11 cellular contexts compared by ENCODE assay signal in genomic region chr1:9127395-9128160, GRCh38. TPM values are rescaled to one million over a fixed set of nuclear protein-coding genes. Genes with fewer than 3 reads are reported as not detected.
A peak's percentile ranks its signal among the peaks of the same experiment; 100 is the strongest.
DNase-seq lines count a peak whose midpoint lies in the region; ATAC-seq and TF ChIP-seq lines count a peak whose summit lies in the region.
"Had no signal": no experiment of that assay in that cellular context is flagged by ENCODE, and none has a peak within 500 bp of the region (broad histone marks: within the 10 kb centered on the region; RNA-seq: fewer than 3 reads in every experiment).

No MANE protein-coding gene starts in this region.

- H3K9me3 ChIP-seq in heart left ventricle (no peaks in the 10 kb centered on the region), colonic mucosa (no peaks in the 10 kb centered on the region), mucosa of stomach (ENCODE audit: control insufficient read depth, low read length) (no peaks in the 10 kb centered on the region), vagina (no peaks in the 10 kb centered on the region)

- H3K27ac ChIP-seq in heart left ventricle (peak overlapping the region; percentile 69 to 92 (median 86)), colonic mucosa (no peak overlapping the region), vagina (peak overlapping the region; percentile 97)
- H3K27ac ChIP-seq: HL-60 had no signal

- peaks cover 0 to 34% (median 17%) of the 10 kb centered on the region in 12 donors for H3K4me1 ChIP-seq in heart left ventricle
- no peaks in the 10 kb centered on the region for H3K4me1 ChIP-seq in colonic mucosa
- peaks cover 19% of the 10 kb centered on the region for H3K4me1 ChIP-seq in mucosa of stomach (ENCODE audit: control insufficient read depth, insufficient read depth, low read length)
- peaks cover 33% of the 10 kb centered on the region for H3K4me1 ChIP-seq in vagina

- H3K27me3 ChIP-seq in heart left ventricle (no peaks in the 10 kb centered on the region), colonic mucosa (no peaks in the 10 kb centered on the region), mucosa of stomach (ENCODE audit: control insufficient read depth, insufficient read depth, low read length) (no peaks in the 10 kb centered on the region), vagina (no peaks in the 10 kb centered on the region)

- H3K9ac ChIP-seq in colonic mucosa (ENCODE audit: low read depth in 2 of 2, low read length in 2 of 2), result peak overlapping the region; percentile 72 to 87
- H3K9ac ChIP-seq in mucosa of stomach (ENCODE audit: low read length), result peak overlapping the region; percentile 57

- intact Hi-C loops in heart left ventricle (cut with DNase I) (loop anchor here in 1 of 10 donors (5.0 kb wide), 1 partner anchor 70 kb away; no protein-coding TSS in a partner anchor), Right ventricle myocardium inferior (cut with DNase I) (loop anchor here (5.0 kb wide), 1 partner anchor 105 kb away; the partner anchor contains the start of gene H6PD), colonic mucosa (cut with DNase I) (no loop called here), vagina (cut with DNase I) (no loop called here), head of caudate nucleus (cut with DNase I) (no loop called here)

- DNase-seq in heart left ventricle, result peak in 2 of 5 donors; percentile 29 to 39
- no peak for DNase-seq in Right ventricle myocardium inferior (ENCODE audit: missing footprints)
- DNase-seq in colonic mucosa, result no peak
- no peak for DNase-seq in vagina (ENCODE audit: extremely low spot score in 2 of 2)
- DNase-seq in cerebellum (ENCODE audit: low spot score), result no peak
- no peak for DNase-seq in head of caudate nucleus

- TF ChIP-seq POLR2A in heart left ventricle (IDR thresholded peaks at IDR 0.05), result no peak
- no peak for TF ChIP-seq POLR2A in vagina (IDR thresholded peaks at IDR 0.05)

- ATAC-seq in heart left ventricle (peak in 3 of 4 donors; percentile 4 to 10 (median 5)), Right ventricle myocardium inferior (no peak), GM21576 (IDR thresholded peaks at IDR 0.05; ENCODE audit: unreplicated experiment) (no peak)

- H3K36me3 ChIP-seq in heart left ventricle (no peaks in the 10 kb centered on the region), colonic mucosa (no peaks in the 10 kb centered on the region), mucosa of stomach (ENCODE audit: control insufficient read depth, insufficient read depth, low read length) (no peaks in the 10 kb centered on the region), vagina (no peaks in the 10 kb centered on the region)

- H3K4me3 ChIP-seq in heart left ventricle, result peak overlapping the region; percentile 53 to 90 (median 66)
- H3K4me3 ChIP-seq in colonic mucosa, result peak overlapping the region; percentile 72
- H3K4me3 ChIP-seq in mucosa of stomach (ENCODE audit: low read length), result peak overlapping the region; percentile 51
- peak overlapping the region; percentile 74 to 80 for H3K4me3 ChIP-seq in vagina

- 41 to 48% (median 46%) methylated on average over 19 of the region's 19 CpGs for WGBS in heart left ventricle, 4 donors

- TF ChIP-seq CTCF in heart left ventricle (IDR thresholded peaks at IDR 0.05) (no peak), colonic mucosa (IDR thresholded peaks at IDR 0.05) (no peak), vagina (IDR thresholded peaks at IDR 0.05) (no peak)

RNA-seq across cellular contexts. Expression of gene GPR157, which starts 1.3 kb away (rescaled TPM):
- total RNA-seq in heart left ventricle, result 10 to 100 TPM; 21.1 to 41.8 (median 30.3) TPM
- polyA plus RNA-seq in heart left ventricle, result 10 to 100 TPM in 1 of 2 donors, 1 to 10 TPM in 1; 9.2 to 10.2 TPM
- 49.0 TPM for total RNA-seq in Right ventricle myocardium inferior
- 10 to 100 TPM; 12.2 to 15.9 TPM for total RNA-seq in colonic mucosa
- 19.4 TPM for total RNA-seq in vagina
- total RNA-seq in cerebellum, result 0.45 TPM

RNA-seq across cellular contexts. Expression of gene SLC2A5, which starts 58.1 kb away (rescaled TPM):
- total RNA-seq in heart left ventricle, result 10 to 100 TPM in 2 of 9 donors, 1 to 10 TPM in 6, under 1 TPM in 1; 0.93 to 15.8 (median 2.9) TPM
- polyA plus RNA-seq in heart left ventricle, result 1 to 10 TPM in 1 of 2 donors, under 1 TPM in 1; 0.86 to 1.1 TPM
- 3.6 TPM for total RNA-seq in Right ventricle myocardium inferior
- total RNA-seq in colonic mucosa, result 1 to 10 TPM; 1.8 to 4.9 TPM
- total RNA-seq in vagina, result 8.1 TPM
- total RNA-seq in cerebellum, result 1.2 TPM
- total RNA-seq: activated CD8-positive, alpha-beta memory T cell treated with anti-CD3 and anti-CD28 coated beads for 36 hours; pulmonary artery endothelial cell had no signal

Comparison
In these comparisons a context has a peak if more than half of its experiments do, and no peak if none do; other contexts are left out.
1. ATAC-seq: peak in heart left ventricle (3 of 4); none in Right ventricle myocardium inferior (single experiment) and GM21576 (single experiment).
2. Peak in every context shown above with its lines, with median percentiles within 50 percentile points of each other: H3K4me3 ChIP-seq.